ENCODE assay signal across 8 cellular contexts in the genomic region with DNA sequence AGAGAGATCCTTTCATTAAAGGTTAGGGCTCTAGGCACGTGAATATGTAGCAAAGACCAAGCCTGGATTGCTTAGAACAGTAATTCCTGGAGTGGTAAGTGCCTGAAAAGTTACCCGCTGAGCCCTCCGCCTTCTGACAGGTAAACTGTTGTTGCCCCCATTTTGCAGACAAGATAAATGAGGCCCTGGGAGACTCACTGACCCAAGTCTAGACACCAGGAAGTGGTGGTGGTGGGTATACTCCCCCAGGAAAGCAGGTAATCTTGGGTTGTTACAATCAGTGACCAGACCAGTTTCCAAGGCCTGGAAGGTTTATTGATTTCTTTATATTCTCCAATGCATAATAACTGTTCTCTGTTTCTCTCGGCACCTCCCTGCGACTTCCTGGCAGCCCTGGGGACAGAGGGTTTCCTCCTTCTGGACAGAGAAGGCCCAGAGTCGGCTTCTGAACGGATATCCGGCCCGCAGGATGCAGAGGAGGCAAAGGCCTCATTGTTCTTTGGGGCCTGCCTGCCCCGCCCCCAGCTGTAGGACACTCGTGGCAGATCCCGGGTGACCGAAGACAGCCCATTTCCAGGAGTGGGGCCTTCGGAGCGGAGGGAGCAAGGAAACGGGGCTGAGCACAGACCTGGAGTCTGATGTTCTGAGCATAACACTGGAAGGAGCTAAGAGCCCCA. TPM values are rescaled to one million over a fixed set of nuclear protein-coding genes. Genes with fewer than 3 reads are reported as not detected.
A peak's percentile ranks its signal among the peaks of the same experiment; 100 is the strongest.
DNase-seq lines count a peak whose midpoint lies in the region; ATAC-seq lines count a peak whose summit lies in the region.

No MANE protein-coding gene starts in this region.

- DNase-seq in DMS53 (lab: John Stamatoyannopoulos, UW) (peak; percentile 77), NT2/D1 (ENCODE audit: low read depth, low spot score) (no peak), globus pallidus (ENCODE audit: low spot score) (peak; percentile 29), occipital lobe (lab: John Stamatoyannopoulos, UW) (peak; percentile 31), NCI-H2107 treated with DMSO at 0.1 percent for 48 hours (lab: John Stamatoyannopoulos, UW; ENCODE audit: unreplicated experiment) (no peak), AG20443 (ENCODE audit: low spot score) (no peak)
- DNase-seq in activated effector memory CD4-positive, alpha-beta T cell treated with Interleukin-2 at 50 U/mL for 16 hours: peak; percentile 38

- H3K9me3 ChIP-seq in NT2/D1 (ENCODE audit: insufficient read depth, low read length): no peaks in the 10 kb centered on the region

- peak overlapping the region; percentile 56 for H3K9ac ChIP-seq in NT2/D1 (ENCODE audit: insufficient read length, low read depth)

- peaks cover 16% of the 10 kb centered on the region for H3K27me3 ChIP-seq in NT2/D1 (ENCODE audit: insufficient read depth, insufficient read length)

- H3K36me3 ChIP-seq in NT2/D1 (ENCODE audit: insufficient read depth, insufficient read length, low read length): no peaks in the 10 kb centered on the region

- H3K4me1 ChIP-seq in NT2/D1 (ENCODE audit: insufficient read depth, insufficient read length): no peaks in the 10 kb centered on the region

- no peak overlapping the region for H3K4me3 ChIP-seq in NT2/D1 (ENCODE audit: insufficient read length, low read depth)

- peak; percentile 22 for ATAC-seq in GM21786 (IDR thresholded peaks at IDR 0.05; ENCODE audit: unreplicated experiment)

RNA-seq across cellular contexts. Expression of gene GRK5, which starts 1.3 kb away (rescaled TPM):
- 17.3 TPM for total RNA-seq in occipital lobe

RNA-seq across cellular contexts. Expression of gene PRDX3, which starts 27.5 kb away (rescaled TPM):
- total RNA-seq in occipital lobe: 92.8 TPM

RNA-seq across cellular contexts. Expression of gene SFXN4, which starts 40.5 kb away (rescaled TPM):
- total RNA-seq in occipital lobe: 22.6 TPM

Comparison
In these comparisons a context has a peak if more than half of its experiments do, and no peak if none do; other contexts are left out.
1. DNase-seq: peak in DMS53 (single experiment), activated effector memory CD4-positive, alpha-beta T cell treated with Interleukin-2 at 50 U/mL for 16 hours (single experiment), globus pallidus (single experiment) and occipital lobe (single experiment); none in NT2/D1 (single experiment), NCI-H2107 treated with DMSO at 0.1 percent for 48 hours (single experiment) and AG20443 (single experiment).